In genomic region chr15:26967719-26968269, GRCh38 we compare ENCODE assay signal across 19 cellular contexts. TPM values are rescaled to one million over a fixed set of nuclear protein-coding genes. Genes with fewer than 3 reads are reported as not detected.
DNase-seq lines count a peak whose midpoint lies in the region; ATAC-seq and TF ChIP-seq lines count a peak whose summit lies in the region.
"Had no signal": no experiment of that assay in that cellular context is flagged by ENCODE, and none has a peak within 500 bp of the region (broad histone marks: within the 10 kb centered on the region; RNA-seq: fewer than 3 reads in every experiment).

No MANE protein-coding gene starts in this region.

- DNase-seq in Ammon's horn (ENCODE audit: low spot score) (peak; percentile 39), NCI-H2227 (lab: John Stamatoyannopoulos, UW; ENCODE audit: unreplicated experiment) (peak; percentile 59), endothelial cell (ENCODE audit: low spot score) (peak; percentile 63), body of pancreas (no peak), globus pallidus (ENCODE audit: low spot score) (no peak), NCI-H1048 (lab: John Stamatoyannopoulos, UW) (no peak)
- no peak for DNase-seq in activated CD4-positive, alpha-beta T cell treated with anti-CD3 and anti-CD28 coated beads, Interleukin-2, amount 10 ng/mL, durations not matched to agents 24 days and 14 days
- DNase-seq: activated CD4-positive, alpha-beta T cell treated with anti-CD3 and anti-CD28 coated beads for 1 hour; left colon; NCI-H1105 treated with DMSO at 0.1 percent for 48 hours; ovary; stimulated activated CD4-positive, alpha-beta T cell treated with anti-CD3 and anti-CD28 coated beads, Interleukin-1b, Interleukin-23, amount 100 ng/mL, for 48 hours had no signal

- peak overlapping the region; percentile 33 for H3K9ac ChIP-seq in neural cell (ENCODE audit: low read length)
- H3K9ac ChIP-seq: BLaER1 had no signal

- H3K79me2 ChIP-seq in neural cell (replicated peaks; ENCODE audit: insufficient read depth, low read length) = no peaks in the 10 kb centered on the region

- H3K27ac Mint-ChIP-seq in endothelial cell (ENCODE audit: unreplicated experiment) = no peak overlapping the region
- no peak overlapping the region for H3K27ac Mint-ChIP-seq in activated CD4-positive, alpha-beta T cell treated with anti-CD3 and anti-CD28 coated beads, Interleukin-2, amount 10 ng/mL, durations not matched to agents 24 days and 14 days
- H3K27ac Mint-ChIP-seq: activated T-helper 1 cell treated with anti-CD3 and anti-CD28 coated beads, Interleukin-12 subunit alpha, Interleukin-12 subunit beta, Interleukin-2, Interleukin-4 antibody, amounts not matched to agents 30 ng/mL and 10 ng/mL and 1 ng/mL, durations not matched to agents 14 hours and 24 hours and 36 hours; stimulated activated memory B cell treated with anti-CD40 and anti-IgM and Interleukin-4, amounts not matched to agents 10 μg/mL and 1 μg/mL and 100 μg/mL, for 72 hours had no signal

- H3K4me1 Mint-ChIP-seq in endothelial cell (ENCODE audit: unreplicated experiment) = no peaks in the 10 kb centered on the region
- H3K4me1 Mint-ChIP-seq in activated CD4-positive, alpha-beta T cell treated with anti-CD3 and anti-CD28 coated beads, Interleukin-2, amount 10 ng/mL, durations not matched to agents 24 days and 14 days = no peaks in the 10 kb centered on the region
- H3K4me1 Mint-ChIP-seq: stimulated activated memory B cell treated with anti-CD40 and anti-IgM and Interleukin-4, amounts not matched to agents 10 μg/mL and 1 μg/mL and 100 μg/mL, for 72 hours had no signal

- peak overlapping the region; percentile 62 for H3K4me3 ChIP-seq in neural cell (ENCODE audit: low read length)
- H3K4me3 ChIP-seq in body of pancreas = no peak overlapping the region
- H3K4me3 ChIP-seq: BLaER1, ovary, SK-N-MC had no signal

- TF ChIP-seq POLR2A in body of pancreas (IDR thresholded peaks at IDR 0.05) = no peak

- no peaks in the 10 kb centered on the region for H3K9me3 ChIP-seq in neural cell (ENCODE audit: low read length)
- H3K9me3 ChIP-seq in body of pancreas = no peaks in the 10 kb centered on the region
- H3K9me3 ChIP-seq: ovary had no signal

- peak overlapping the region; percentile 85 for H3K4me3 Mint-ChIP-seq in endothelial cell (ENCODE audit: unreplicated experiment)
- H3K4me3 Mint-ChIP-seq in activated CD4-positive, alpha-beta T cell treated with anti-CD3 and anti-CD28 coated beads, Interleukin-2, amount 10 ng/mL, durations not matched to agents 24 days and 14 days = no peak overlapping the region
- H3K4me3 Mint-ChIP-seq: activated T-helper 1 cell treated with anti-CD3 and anti-CD28 coated beads, Interleukin-12 subunit alpha, Interleukin-12 subunit beta, Interleukin-2, Interleukin-4 antibody, amounts not matched to agents 30 ng/mL and 10 ng/mL and 1 ng/mL, durations not matched to agents 14 hours and 24 hours and 36 hours; stimulated activated memory B cell treated with anti-CD40 and anti-IgM and Interleukin-4, amounts not matched to agents 10 μg/mL and 1 μg/mL and 100 μg/mL, for 72 hours had no signal

- TF ChIP-seq EP300 in neural cell (conservative IDR thresholded peaks at IDR 0.05; ENCODE audit: poor library complexity, severe bottlenecking) = no peak

- H3K27me3 Mint-ChIP-seq in endothelial cell (ENCODE audit: unreplicated experiment) = peaks cover 22% of the 10 kb centered on the region
- H3K27me3 Mint-ChIP-seq in activated CD4-positive, alpha-beta T cell treated with anti-CD3 and anti-CD28 coated beads, Interleukin-2, amount 10 ng/mL, durations not matched to agents 24 days and 14 days = peaks cover 7% of the 10 kb centered on the region

- intact Hi-C loops in activated CD4-positive, alpha-beta T cell treated with anti-CD3 and anti-CD28 coated beads, Interleukin-2, amount 10 ng/mL, durations not matched to agents 24 days and 14 days (cut with micrococcal nuclease) = no loop called here
- intact Hi-C loops in body of pancreas (cut with DNase I) = no loop called here

- no peaks in the 10 kb centered on the region for H3K9me3 Mint-ChIP-seq in endothelial cell (ENCODE audit: unreplicated experiment)
- H3K9me3 Mint-ChIP-seq in activated CD4-positive, alpha-beta T cell treated with anti-CD3 and anti-CD28 coated beads, Interleukin-2, amount 10 ng/mL, durations not matched to agents 24 days and 14 days = peaks cover 4% of the 10 kb centered on the region
- H3K9me3 Mint-ChIP-seq: activated T-helper 1 cell treated with anti-CD3 and anti-CD28 coated beads, Interleukin-12 subunit alpha, Interleukin-12 subunit beta, Interleukin-2, Interleukin-4 antibody, amounts not matched to agents 30 ng/mL and 10 ng/mL and 1 ng/mL, durations not matched to agents 14 hours and 24 hours and 36 hours had no signal

- no peaks in the 10 kb centered on the region for H4K20me1 ChIP-seq in neural cell (ENCODE audit: insufficient read depth)
- H4K20me1 ChIP-seq: BLaER1 had no signal

- H3K36me3 ChIP-seq in neural cell (ENCODE audit: insufficient read depth, low read length) (no peaks in the 10 kb centered on the region), body of pancreas (replicated peaks in 1 of 2; ENCODE audit: insufficient read depth in 1 of 2, low read depth in 2 of 2) (no peaks in the 10 kb centered on the region)
- H3K36me3 ChIP-seq: BLaER1, ovary had no signal

- H3K36me3 Mint-ChIP-seq in endothelial cell (ENCODE audit: low read depth, unreplicated experiment) = no peaks in the 10 kb centered on the region
- no peaks in the 10 kb centered on the region for H3K36me3 Mint-ChIP-seq in activated CD4-positive, alpha-beta T cell treated with anti-CD3 and anti-CD28 coated beads, Interleukin-2, amount 10 ng/mL, durations not matched to agents 24 days and 14 days (ENCODE audit: low read depth)
- H3K36me3 Mint-ChIP-seq: stimulated activated memory B cell treated with anti-CD40 and anti-IgM and Interleukin-4, amounts not matched to agents 10 μg/mL and 1 μg/mL and 100 μg/mL, for 72 hours had no signal

- no peak overlapping the region for H3K4me2 ChIP-seq in neural cell (ENCODE audit: low read length)
- H3K4me2 ChIP-seq: BLaER1 had no signal

- no peaks in the 10 kb centered on the region for H3F3A ChIP-seq in neural cell (ENCODE audit: insufficient read depth, low read length, poor library complexity, severe bottlenecking)

- ATAC-seq in body of pancreas = no peak
- ATAC-seq: left colon; stimulated activated memory B cell treated with anti-CD40 and anti-IgM and Interleukin-4, amounts not matched to agents 10 μg/mL and 1 μg/mL and 100 μg/mL, for 72 hours had no signal

- H3K4me1 ChIP-seq in body of pancreas = no peaks in the 10 kb centered on the region
- H3K4me1 ChIP-seq: BLaER1 had no signal

- H3K27ac ChIP-seq in neural cell (ENCODE audit: low read length) = no peak overlapping the region
- no peak overlapping the region for H3K27ac ChIP-seq in body of pancreas
- H3K27ac ChIP-seq: BLaER1, HL-60, ovary, SK-N-MC had no signal

- no peak overlapping the region for H2AFZ ChIP-seq in neural cell (ENCODE audit: low read depth, low read length)

- H3K27me3 ChIP-seq in neural cell (ENCODE audit: insufficient read depth, low read depth, low read length) (peaks cover 19% of the 10 kb centered on the region), body of pancreas (no peaks in the 10 kb centered on the region)
- H3K27me3 ChIP-seq: BLaER1, ovary had no signal

- no peak for TF ChIP-seq RAD21 in neural cell (conservative IDR thresholded peaks at IDR 0.05)

- no peaks in the 10 kb centered on the region for H3K9me2 ChIP-seq in neural cell (ENCODE audit: insufficient read depth, low read length)

- no peak for TF ChIP-seq CTCF in endothelial cell (IDR thresholded peaks at IDR 0.05; ENCODE audit: unreplicated experiment)
- TF ChIP-seq CTCF in neural cell (IDR thresholded peaks at IDR 0.05; ENCODE audit: poor library complexity, severe bottlenecking) = no peak
- TF ChIP-seq CTCF in body of pancreas (IDR thresholded peaks at IDR 0.05) = no peak

- WGBS in body of pancreas, 2 donors = 2 to 9% methylated on average over 27 to 48 of the region's 48 CpGs

TF ChIP-seq in neural cell, 6 proteins besides CTCF, POLR2A, EP300 and RAD21:
- TF ChIP-seq TAF1 (IDR thresholded peaks at IDR 0.05; ENCODE audit: low read depth) (no peak), MXI1 (conservative IDR thresholded peaks at IDR 0.05; ENCODE audit: poor library complexity, severe bottlenecking) (no peak)

RNA-seq across cellular contexts. Expression of gene GABRG3, which starts 3.2 kb away (rescaled TPM):
- total RNA-seq in endothelial cell (ENCODE audit: unreplicated experiment) = 0.21 TPM
- 0.80 and 1.2 TPM in 2 replicates for polyA plus RNA-seq in neural cell
- 5.7 and 7.1 TPM in 2 replicates for polyA minus RNA-seq in neural cell
- not detected in 2 replicates for total RNA-seq in activated CD4-positive, alpha-beta T cell treated with anti-CD3 and anti-CD28 coated beads, Interleukin-2, amount 10 ng/mL, durations not matched to agents 24 days and 14 days
- not detected for total RNA-seq in body of pancreas
- total RNA-seq: activated T-helper 1 cell treated with anti-CD3 and anti-CD28 coated beads, Interleukin-12 subunit alpha, Interleukin-12 subunit beta, Interleukin-2, Interleukin-4 antibody, amounts not matched to agents 30 ng/mL and 10 ng/mL and 1 ng/mL, durations not matched to agents 14 hours and 24 hours and 36 hours; left colon had no signal
- polyA plus RNA-seq: esophagus had no signal

Comparison
In these comparisons a context has a peak if more than half of its experiments do, and no peak if none do; other contexts are left out.
1. DNase-seq: peak in Ammon's horn (single experiment), NCI-H2227 (single experiment) and endothelial cell (single experiment); none in activated CD4-positive, alpha-beta T cell treated with anti-CD3 and anti-CD28 coated beads, Interleukin-2, amount 10 ng/mL, durations not matched to agents 24 days and 14 days (single experiment), body of pancreas (0 of 4), globus pallidus (single experiment) and NCI-H1048 (single experiment).